In the genomic region with DNA sequence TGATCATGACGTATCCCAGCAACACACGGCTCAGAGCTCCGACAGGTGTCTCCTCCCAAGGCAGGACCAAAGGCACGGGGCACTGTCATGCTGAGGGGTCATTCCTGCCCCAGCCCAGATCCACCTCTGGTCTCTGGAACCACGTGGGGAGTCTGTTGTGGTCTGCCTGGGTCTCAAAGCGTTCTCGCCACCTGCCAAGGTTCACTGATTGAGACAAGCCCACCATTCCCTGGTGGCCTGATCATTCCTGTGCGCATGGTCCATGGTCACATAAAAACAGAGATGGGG, we compare ENCODE assay signal across 16 cellular contexts.
"Had no signal": no experiment of that assay in that cellular context is flagged by ENCODE, and none has a peak within 500 bp of the region (broad histone marks: within the 10 kb centered on the region; RNA-seq: fewer than 3 reads in every experiment).

No MANE protein-coding gene starts in this region.

- H3K4me1 ChIP-seq: uterus had no signal

- H3K27ac Mint-ChIP-seq: activated CD4-positive, alpha-beta memory T cell treated with anti-CD3 and anti-CD28 coated beads, Interleukin-2, amount 10 ng/mL, durations not matched to agents 7 days and 5 days; dendritic cell treated with granulocyte-macrophage colony-stimulating factor and Interleukin-4, amounts not matched to agents 40 ng/mL and 50 ng/mL, for 4 days; effector memory CD8-positive, alpha-beta T cell had no signal

- DNase-seq: activated CD4-positive, alpha-beta memory T cell treated with anti-CD3 and anti-CD28 coated beads, Interleukin-2, amount 10 ng/mL, durations not matched to agents 7 days and 5 days; activated CD4-positive, CD25-positive, alpha-beta regulatory T cell treated with anti-CD3 and anti-CD28 coated beads, Interleukin-2, amount 50 U/mL, for 72 hours; activated T-cell treated with anti-CD3 and anti-CD28 coated beads, Interleukin-2, amount 50 U/mL, for 72 hours; central memory CD4-positive, alpha-beta T cell; effector memory CD8-positive, alpha-beta T cell; kidney; left ventricle myocardium inferior; mesendoderm; posterior cingulate gyrus; small intestine; uterus had no signal

- ATAC-seq: activated T-cell treated with anti-CD3 and anti-CD28 coated beads, Interleukin-2, amount 50 U/mL, for 72 hours; effector memory CD8-positive, alpha-beta T cell; gastroesophageal sphincter had no signal

- H3K27ac ChIP-seq: epithelial cell of prostate, gastroesophageal sphincter, left ventricle myocardium inferior, neutrophil, right atrium auricular region, uterus had no signal

- H3K27me3 ChIP-seq: gastroesophageal sphincter, neutrophil, right atrium auricular region, uterus had no signal

- H3K27me3 Mint-ChIP-seq: activated CD4-positive, alpha-beta memory T cell treated with anti-CD3 and anti-CD28 coated beads, Interleukin-2, amount 10 ng/mL, durations not matched to agents 7 days and 5 days; dendritic cell treated with granulocyte-macrophage colony-stimulating factor and Interleukin-4, amounts not matched to agents 40 ng/mL and 50 ng/mL, for 4 days; effector memory CD8-positive, alpha-beta T cell had no signal

- H3K36me3 ChIP-seq: uterus had no signal

- H3K4me3 ChIP-seq: gastroesophageal sphincter, left ventricle myocardium inferior, right atrium auricular region, uterus had no signal

- H3K9me3 ChIP-seq: gastroesophageal sphincter, left ventricle myocardium inferior, neutrophil, right atrium auricular region, uterus had no signal

- H3K4me3 Mint-ChIP-seq: activated CD4-positive, alpha-beta memory T cell treated with anti-CD3 and anti-CD28 coated beads, Interleukin-2, amount 10 ng/mL, durations not matched to agents 7 days and 5 days; activated T-cell treated with anti-CD3 and anti-CD28 coated beads, Interleukin-2, amount 50 U/mL, for 72 hours; dendritic cell treated with granulocyte-macrophage colony-stimulating factor and Interleukin-4, amounts not matched to agents 40 ng/mL and 50 ng/mL, for 4 days; effector memory CD8-positive, alpha-beta T cell had no signal

- H3K9me3 Mint-ChIP-seq: activated CD4-positive, alpha-beta memory T cell treated with anti-CD3 and anti-CD28 coated beads, Interleukin-2, amount 10 ng/mL, durations not matched to agents 7 days and 5 days; activated T-cell treated with anti-CD3 and anti-CD28 coated beads, Interleukin-2, amount 50 U/mL, for 72 hours; dendritic cell treated with granulocyte-macrophage colony-stimulating factor and Interleukin-4, amounts not matched to agents 40 ng/mL and 50 ng/mL, for 4 days; effector memory CD8-positive, alpha-beta T cell had no signal
